In genomic region chr19:4715529-4716221, GRCh38 we compare ENCODE assay signal across 1 cellular context.
TF ChIP-seq lines count a peak whose summit lies in the region.

No MANE protein-coding gene starts in this region.

TF ChIP-seq in IMR-90, 13 proteins besides CTCF, POLR2A, EP300 and RAD21 (continued from another document):
- no peak for TF ChIP-seq USF2 (IDR thresholded peaks at IDR 0.05; ENCODE audit: low read depth, low read length)
- TF ChIP-seq SMC3 (IDR thresholded peaks at IDR 0.05; ENCODE audit: low read depth, low read length), result no peak
- TF ChIP-seq CHD1 (IDR thresholded peaks at IDR 0.05; ENCODE audit: low read depth, low read length), result no peak
- TF ChIP-seq RFX5 (IDR thresholded peaks at IDR 0.05; ENCODE audit: low read depth, low read length), result no peak
- no peak for TF ChIP-seq RCOR1 (IDR thresholded peaks at IDR 0.05; ENCODE audit: insufficient replicate concordance, low read length)
